Comparison of ENCODE assay signal across 1 cellular context in genomic region chr6:33297956-33298772, GRCh38.
TF ChIP-seq lines count a peak whose summit lies in the region.

No MANE protein-coding gene starts in this region.

TF ChIP-seq in neural cell, 6 proteins besides CTCF, POLR2A, EP300 and RAD21:
- TF ChIP-seq EZH2 (IDR thresholded peaks at IDR 0.05; ENCODE audit: borderline replicate concordance, insufficient read depth, low read length, poor library complexity, severe bottlenecking) (no peak), POLR2AphosphoS5 (IDR thresholded peaks at IDR 0.05) (no peak), TAF1 (IDR thresholded peaks at IDR 0.05; ENCODE audit: low read depth) (no peak)
